9 cellular contexts compared by ENCODE assay signal in genomic region chr21:42097860-42098259, GRCh38. TPM values are rescaled to one million over a fixed set of nuclear protein-coding genes. Genes with fewer than 3 reads are reported as not detected.
DNase-seq lines count a peak whose midpoint lies in the region; ATAC-seq and TF ChIP-seq lines count a peak whose summit lies in the region.
"Had no signal": no experiment of that assay in that cellular context is flagged by ENCODE, and none has a peak within 500 bp of the region (broad histone marks: within the 10 kb centered on the region; RNA-seq: fewer than 3 reads in every experiment).

No MANE protein-coding gene starts in this region.

- ATAC-seq in foreskin keratinocyte (peak; percentile 89), gastrocnemius medialis (peak; percentile 75 to 80), GM18511 (IDR thresholded peaks at IDR 0.05; ENCODE audit: unreplicated experiment) (no peak), HG02571 (IDR thresholded peaks at IDR 0.05; ENCODE audit: unreplicated experiment) (no peak)

- H3K4me1 ChIP-seq in ACC112 (ENCODE audit: control insufficient read depth, insufficient read depth, low read length, unreplicated experiment) = peaks cover 24% of the 10 kb centered on the region
- H3K4me1 ChIP-seq in foreskin keratinocyte = peaks cover 10% of the 10 kb centered on the region
- no peaks in the 10 kb centered on the region for H3K4me1 ChIP-seq in gastrocnemius medialis
- H3K4me1 ChIP-seq in HAP-1 = no peaks in the 10 kb centered on the region

- no peak overlapping the region for H3K4me3 ChIP-seq in ACC112 (ENCODE audit: low read depth, low read length)
- H3K4me3 ChIP-seq in SK-N-MC = peak overlapping the region; percentile 56
- H3K4me3 ChIP-seq in gastrocnemius medialis = no peak overlapping the region
- H3K4me3 ChIP-seq in HAP-1 = no peak overlapping the region

- no peaks in the 10 kb centered on the region for H3K27me3 ChIP-seq in ACC112 (ENCODE audit: insufficient read depth, low read length)
- peaks cover 1% of the 10 kb centered on the region for H3K27me3 ChIP-seq in foreskin keratinocyte
- H3K27me3 ChIP-seq in gastrocnemius medialis = peaks cover 0 to 3% (median 2%) of the 10 kb centered on the region in 3 donors
- H3K27me3 ChIP-seq in HAP-1 (ENCODE audit: low read depth) = 0 out of 2 replicates have a peak, but pooled peaks cover 3% of the 10 kb centered on the region

- intact Hi-C loops in gastrocnemius medialis (cut with DNase I; ENCODE audit: low total_unique reads) = no loop called here

- H3K27ac ChIP-seq in ACC112 (ENCODE audit: low read depth, low read length) = peak overlapping the region; percentile 92
- H3K27ac ChIP-seq in SK-N-MC = peak overlapping the region; percentile 63
- peak overlapping the region; percentile 82 for H3K27ac ChIP-seq in foreskin keratinocyte
- peak overlapping the region in 2 of 4 donors; percentile 45 to 64 for H3K27ac ChIP-seq in gastrocnemius medialis

- peak overlapping the region; percentile 19 for H3K9ac ChIP-seq in SK-N-MC (ENCODE audit: insufficient read length)

- H3K9me3 ChIP-seq in SK-N-MC (ENCODE audit: low read depth, low read length) = no peaks in the 10 kb centered on the region
- no peaks in the 10 kb centered on the region for H3K9me3 ChIP-seq in gastrocnemius medialis
- H3K9me3 ChIP-seq in HAP-1 = no peaks in the 10 kb centered on the region

- in situ Hi-C loops in gastrocnemius medialis (cut with MboI; ENCODE audit: low sequenced_read_pairs in 4 of 4) = no loop called here
- in situ Hi-C loops in HAP-1 (cut with MboI; ENCODE audit: low sequenced_read_pairs) = no loop called here

- H3K36me3 ChIP-seq in ACC112 (ENCODE audit: insufficient read depth, low read length) = no peaks in the 10 kb centered on the region
- H3K36me3 ChIP-seq in SK-N-MC (ENCODE audit: insufficient read depth, low read length) = no peaks in the 10 kb centered on the region
- no peaks in the 10 kb centered on the region for H3K36me3 ChIP-seq in gastrocnemius medialis
- H3K36me3 ChIP-seq in HAP-1 (replicated peaks) = no peaks in the 10 kb centered on the region

- no peak overlapping the region for H2AFZ ChIP-seq in ACC112 (ENCODE audit: low read length, unreplicated experiment)

- TF ChIP-seq POLR2A in gastrocnemius medialis (IDR thresholded peaks at IDR 0.05) = no peak

- TF ChIP-seq CTCF in foreskin keratinocyte (conservative IDR thresholded peaks at IDR 0.05) = no peak
- no peak for TF ChIP-seq CTCF in gastrocnemius medialis (IDR thresholded peaks at IDR 0.05 in 4 of 5, conservative IDR thresholded peaks at IDR 0.05 in 1 of 5)

- CTCF ChIA-PET in HEK293T (lab: Yijun Ruan, JAX) = interaction anchor here (0.9 to 1.2 kb wide), 4 partner anchors 9 to 488 kb away, joined by 3 to 8 read pairs (median 5); no protein-coding TSS in a partner anchor

- POLR2A ChIA-PET in HEK293T (lab: Yijun Ruan, JAX) = interaction anchor here (1.1 to 1.2 kb wide), 2 partner anchors 11 to 218 kb away, joined by 3 read pairs; no protein-coding TSS in a partner anchor

- peak; percentile 65 for DNase-seq in HEK293T (ENCODE audit: extremely low spot score)
- no peak for DNase-seq in SK-N-MC (ENCODE audit: low read depth, low spot score)
- DNase-seq in foreskin keratinocyte = peak; percentile 73 to 91
- DNase-seq in gastrocnemius medialis = peak in 1 of 2 donors; percentile 54
- DNase-seq in HAP-1 (ENCODE audit: low spot score in 2 of 2) = no peak

- no peaks in the 10 kb centered on the region for H3K79me2 ChIP-seq in ACC112 (ENCODE audit: control insufficient read depth, insufficient read depth, low read length, unreplicated experiment)

TF ChIP-seq in HEK293T, 16 proteins besides CTCF, POLR2A, EP300 and RAD21:
- peak; percentile 43; the same call in 1 of the 2 replicates for TF ChIP-seq ARNT (IDR thresholded peaks at IDR 0.05)
- no peak for TF ChIP-seq FOXM1 (IDR thresholded peaks at IDR 0.05; ENCODE audit: borderline replicate concordance)

RNA-seq across cellular contexts. Expression of gene UMODL1, which starts 26.7 kb away (rescaled TPM):
- not detected in 2 replicates for total RNA-seq in foreskin keratinocyte
- not detected in 2 replicates for polyA plus RNA-seq in foreskin keratinocyte
- under 1 TPM in 1 of 4 donors, not detected in 3; 0.13 TPM for total RNA-seq in gastrocnemius medialis
- polyA plus RNA-seq: adipose tissue had no signal

Comparison
In these comparisons a context has a peak if more than half of its experiments do, and no peak if none do; other contexts are left out.
1. DNase-seq: peak in HEK293T (single experiment) and foreskin keratinocyte (2 of 2); none in SK-N-MC (single experiment) and HAP-1 (0 of 2).
2. ATAC-seq: peak in foreskin keratinocyte (single experiment) and gastrocnemius medialis (2 of 2); none in GM18511 (single experiment) and HG02571 (single experiment).